In the genomic region with DNA sequence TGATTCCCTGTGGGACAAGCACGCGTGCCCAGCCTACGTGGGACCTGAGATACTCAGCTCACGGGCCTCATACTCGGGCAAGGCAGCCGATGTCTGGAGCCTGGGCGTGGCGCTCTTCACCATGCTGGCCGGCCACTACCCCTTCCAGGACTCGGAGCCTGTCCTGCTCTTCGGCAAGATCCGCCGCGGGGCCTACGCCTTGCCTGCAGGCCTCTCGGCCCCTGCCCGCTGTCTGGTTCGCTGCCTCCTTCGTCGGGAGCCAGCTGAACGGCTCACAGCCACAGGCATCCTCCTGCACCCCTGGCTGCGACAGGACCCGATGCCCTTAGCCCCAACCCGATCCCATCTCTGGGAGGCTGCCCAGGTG, we compare ENCODE assay signal across 14 cellular contexts. TPM values are rescaled to one million over a fixed set of nuclear protein-coding genes. Genes with fewer than 3 reads are reported as not detected.
DNase-seq lines count a peak whose midpoint lies in the region; ATAC-seq and TF ChIP-seq lines count a peak whose summit lies in the region.
"Had no signal": no experiment of that assay in that cellular context is flagged by ENCODE, and none has a peak within 500 bp of the region (broad histone marks: within the 10 kb centered on the region; RNA-seq: fewer than 3 reads in every experiment).

No MANE protein-coding gene starts in this region.

- RAD21 ChIA-PET in HCT116 (lab: Charles Lee; ENCODE audit: low non-redundant PET in 1 of 2, low total read pairs in 2 of 2, uncharacterized antibody in 2 of 2, unreplicated experiment in 2 of 2) = no interaction called here

- intact Hi-C loops in HCT116 (cut with micrococcal nuclease) (no loop called here), spleen (cut with DNase I; ENCODE audit: low total_unique reads) (no loop called here)

- H4K20me1 ChIP-seq in HCT116 (ENCODE audit: insufficient read depth) = no peaks in the 10 kb centered on the region

- CTCF ChIA-PET in HCT116 (lab: Charles Lee) = no interaction called here

- H3K27ac ChIP-seq in HCT116 (ENCODE audit: low read depth, low read length) (no peak overlapping the region), RWPE2 (ENCODE audit: poor library complexity, severe bottlenecking) (peak overlapping the region; percentile 20), liver (ENCODE audit: low read depth in 1 of 2, low read length in 2 of 2) (peak overlapping the region; percentile 88 to 90), spleen (no peak overlapping the region)
- H3K27ac ChIP-seq: BLaER1 had no signal

- TF ChIP-seq POLR2A in HCT116 (IDR thresholded peaks at IDR 0.05; ENCODE audit: borderline replicate concordance, extremely low read depth, insufficient read depth, insufficient read length) = no peak
- TF ChIP-seq POLR2A in spleen (IDR thresholded peaks at IDR 0.05) = no peak

- DNase-seq in HCT116 (ENCODE audit: low read depth, low spot score) (no peak), RWPE2 (ENCODE audit: low spot score) (no peak), spleen (peak; percentile 66), MG63 (no peak)
- DNase-seq: AML-193; Caco-2; CD8-positive, alpha-beta memory T cell; DND-41; GDM1; HCEC 1CT had no signal

- H3K4me2 ChIP-seq in HCT116 (ENCODE audit: low read length) = no peak overlapping the region
- H3K4me2 ChIP-seq: BLaER1 had no signal

- H3K27me3 ChIP-seq in HCT116 (ENCODE audit: insufficient read depth, low read length) (no peaks in the 10 kb centered on the region), RWPE2 (ENCODE audit: insufficient read depth, poor library complexity, severe bottlenecking) (no peaks in the 10 kb centered on the region), liver (ENCODE audit: control insufficient read depth in 4 of 4, insufficient read depth in 4 of 4, low read length in 3 of 4) (no peaks in the 10 kb centered on the region), spleen (replicated peaks in 1 of 7) (no peaks in the 10 kb centered on the region), MG63 (no peaks in the 10 kb centered on the region)
- H3K27me3 ChIP-seq: BLaER1 had no signal

- H3K9me3 ChIP-seq in HCT116 (ENCODE audit: control insufficient read depth in 1 of 2, insufficient read depth in 1 of 2, low read depth in 1 of 2, low read length in 2 of 2) = no peaks in the 10 kb centered on the region
- H3K9me3 ChIP-seq in RWPE2 (ENCODE audit: severe bottlenecking) = no peaks in the 10 kb centered on the region
- H3K9me3 ChIP-seq in liver (ENCODE audit: control insufficient read depth in 4 of 4, low read length in 3 of 4) = no peaks in the 10 kb centered on the region
- no peaks in the 10 kb centered on the region for H3K9me3 ChIP-seq in spleen
- no peaks in the 10 kb centered on the region for H3K9me3 ChIP-seq in MG63
- H3K9me3 ChIP-seq: BLaER1, Caco-2 had no signal

- H3K9me2 ChIP-seq in HCT116 (ENCODE audit: insufficient read depth) = no peaks in the 10 kb centered on the region

- 96% methylated on average over 24 of the region's 24 CpGs for WGBS in liver
- WGBS in spleen, 5 donors = 90 to 96% (median 96%) methylated on average over 20 to 24 of the region's 24 CpGs

- peaks cover 8 to 12% of the 10 kb centered on the region in 2 experiments for H3K4me1 ChIP-seq in HCT116 (ENCODE audit: control insufficient read depth in 1 of 2, insufficient read depth in 2 of 2, low read length in 2 of 2)
- peaks cover 12% of the 10 kb centered on the region for H3K4me1 ChIP-seq in RWPE2 (ENCODE audit: insufficient read depth, poor library complexity, severe bottlenecking)
- peaks cover 11 to 30% (median 16%) of the 10 kb centered on the region in 4 donors for H3K4me1 ChIP-seq in liver (ENCODE audit: control insufficient read depth in 4 of 4, insufficient read depth in 4 of 4, low read length in 3 of 4)
- H3K4me1 ChIP-seq in spleen = no peaks in the 10 kb centered on the region
- H3K4me1 ChIP-seq: BLaER1 had no signal

- POLR2A ChIA-PET in HCT116 (lab: Charles Lee) = interaction anchor here (1.9 to 19.5 kb wide), 2 partner anchors 10 to 22 kb away, joined by 5 to 639 read pairs; partner anchors contain the start of gene TRIB3

- H3K4me3 ChIP-seq in HCT116 (replicated peaks in 1 of 2; ENCODE audit: low read depth in 1 of 2, low read length in 2 of 2) (no peak overlapping the region), RWPE2 (ENCODE audit: severe bottlenecking) (no peak overlapping the region), liver (ENCODE audit: low read depth in 1 of 3, low read length in 3 of 3) (no peak overlapping the region), spleen (no peak overlapping the region), MG63 (no peak overlapping the region)
- H3K4me3 ChIP-seq: BLaER1 had no signal

- H3K36me3 ChIP-seq in HCT116 (ENCODE audit: control insufficient read depth in 1 of 2, insufficient read depth in 2 of 2, low read length in 2 of 2) (peaks cover 21 to 45% of the 10 kb centered on the region in 2 experiments), RWPE2 (ENCODE audit: low read depth) (peaks cover 73% of the 10 kb centered on the region), liver (ENCODE audit: control insufficient read depth in 4 of 4, insufficient read depth in 3 of 4, low read depth in 1 of 4, low read length in 3 of 4) (peaks cover 0 to 20% (median 15%) of the 10 kb centered on the region in 4 donors), spleen (peaks cover 6 to 76% (median 66%) of the 10 kb centered on the region in 6 donors), MG63 (no peaks in the 10 kb centered on the region)

- no peak for TF ChIP-seq RAD21 in HCT116 (IDR thresholded peaks at IDR 0.05; ENCODE audit: low read depth)
- TF ChIP-seq RAD21 in liver (IDR thresholded peaks at IDR 0.05) = no peak

- no peak overlapping the region for H2AFZ ChIP-seq in HCT116 (ENCODE audit: low read depth, low read length, poor library complexity, severe bottlenecking)

- no TSS peak for BruUV-seq in HCT116 (replicated peaks; lab: Mats Ljungman, UMichigan)

- no peak for TF ChIP-seq CTCF in HCT116 (IDR thresholded peaks at IDR 0.05 in 2 of 3, conservative IDR thresholded peaks at IDR 0.05 in 1 of 3; ENCODE audit: borderline replicate concordance in 1 of 3, insufficient read depth in 1 of 3, low read depth in 2 of 3, low read length in 2 of 3)
- TF ChIP-seq CTCF in RWPE2 (IDR thresholded peaks at IDR 0.05; ENCODE audit: poor library complexity, severe bottlenecking) = no peak
- no peak for TF ChIP-seq CTCF in liver (IDR thresholded peaks at IDR 0.05; ENCODE audit: low read depth, low read length, missing input control)
- TF ChIP-seq CTCF in spleen (IDR thresholded peaks at IDR 0.05 in 8 of 11, conservative IDR thresholded peaks at IDR 0.05 in 3 of 11) = no peak

- H3K79me2 ChIP-seq in HCT116 (ENCODE audit: insufficient read depth, low read length) = no peaks in the 10 kb centered on the region

- no peak for ATAC-seq in HCT116
- no peak for ATAC-seq in RWPE2 (ENCODE audit: low read depth)
- no peak for ATAC-seq in GM21381 (IDR thresholded peaks at IDR 0.05; ENCODE audit: unreplicated experiment)
- no peak for ATAC-seq in HG03442 (IDR thresholded peaks at IDR 0.05; ENCODE audit: unreplicated experiment)

- H3K9ac ChIP-seq in HCT116 (ENCODE audit: low read length) (no peak overlapping the region), liver (ENCODE audit: low read depth in 1 of 2, low read length in 2 of 2) (peak overlapping the region; percentile 13 to 72)
- H3K9ac ChIP-seq: BLaER1 had no signal

TF ChIP-seq in HCT116, 20 proteins besides CTCF, POLR2A, EP300 and RAD21 (continues in another document):
- no peak for TF ChIP-seq TCF7L2 (IDR thresholded peaks at IDR 0.05; ENCODE audit: borderline replicate concordance, extremely low read depth, insufficient read depth, insufficient read length)

TF ChIP-seq in liver, 16 proteins besides CTCF, POLR2A, EP300 and RAD21 (continues in another document):
- TF ChIP-seq FOXA2 (IDR thresholded peaks at IDR 0.05) (no peak), ATF3 (IDR thresholded peaks at IDR 0.05) (no peak), ZBTB33 (IDR thresholded peaks at IDR 0.05) (no peak), SP1 (IDR thresholded peaks at IDR 0.05) (no peak), RXRA (IDR thresholded peaks at IDR 0.05) (no peak), HNF4G (IDR thresholded peaks at IDR 0.05) (no peak)

RNA-seq across cellular contexts. Expression of gene RBCK1, which starts 11.9 kb away (rescaled TPM):
- total RNA-seq in HCT116 (2021; ENCODE audit: unreplicated experiment) = 180 TPM
- polyA plus RNA-seq in HCT116 (2012) = 404 and 522 TPM in 2 replicates
- total RNA-seq in liver = 10 to 100 TPM; 18.0 to 48.3 TPM
- 10 to 100 TPM; 61.3 to 62.6 TPM for polyA plus RNA-seq in liver
- 100 to 1,000 TPM in 4 of 7 donors, 10 to 100 TPM in 3; 90.2 to 124 (median 105) TPM for total RNA-seq in spleen
- polyA plus RNA-seq in spleen = 100 to 1,000 TPM in 1 of 3 donors, 10 to 100 TPM in 2; 78.6 to 152 (median 98.9) TPM
- total RNA-seq in MG63 (2014; rRNA removed; shearing (Covaris generic); ENCODE audit: low replicate concordance) = 35.7 and 68.7 TPM in 2 replicates

RNA-seq across cellular contexts. Expression of gene TRIB3, which starts 15.7 kb away (rescaled TPM):
- 113 TPM for total RNA-seq in HCT116 (2021; ENCODE audit: unreplicated experiment)
- 184 and 189 TPM in 2 replicates for polyA plus RNA-seq in HCT116 (2012)
- 10 to 100 TPM in 1 of 2 donors, 1 to 10 TPM in 1; 4.8 to 36.3 TPM for total RNA-seq in liver
- 10 to 100 TPM; 41.2 to 63.1 TPM for polyA plus RNA-seq in liver
- total RNA-seq in spleen = 10 to 100 TPM in 4 of 7 donors, 1 to 10 TPM in 3; 8.3 to 25.7 (median 12.0) TPM
- 10 to 100 TPM in 2 of 3 donors, 1 to 10 TPM in 1; 5.7 to 11.7 (median 11.6) TPM for polyA plus RNA-seq in spleen
- 15.0 and 33.3 TPM in 2 replicates for total RNA-seq in MG63 (2014; rRNA removed; shearing (Covaris generic); ENCODE audit: low replicate concordance)

RNA-seq across cellular contexts. Expression of gene NRSN2, which starts 49.3 kb away (rescaled TPM):
- total RNA-seq in HCT116 (2021; ENCODE audit: unreplicated experiment) = 1.9 TPM
- 2.0 and 2.5 TPM in 2 replicates for polyA plus RNA-seq in HCT116 (2012)
- 10 to 100 TPM in 1 of 2 donors, 1 to 10 TPM in 1; 1.9 to 12.0 TPM for total RNA-seq in liver
- polyA plus RNA-seq in liver = 1 to 10 TPM; 3.5 to 6.0 TPM
- 10 to 100 TPM; 10.9 to 26.3 (median 18.2) TPM for total RNA-seq in spleen
- polyA plus RNA-seq in spleen = 10 to 100 TPM; 10.5 to 13.4 (median 12.8) TPM
- 1.8 and 24.3 TPM in 2 replicates for total RNA-seq in MG63 (2014; rRNA removed; shearing (Covaris generic); ENCODE audit: low replicate concordance)

Comparison
In these comparisons a context has a peak if more than half of its experiments do, and no peak if none do; other contexts are left out.
1. H3K27ac ChIP-seq: peak in RWPE2 (single experiment) and liver (2 of 2); none in HCT116 (single experiment) and spleen (0 of 8).